ENCODE assay signal across 8 cellular contexts in the genomic region with DNA sequence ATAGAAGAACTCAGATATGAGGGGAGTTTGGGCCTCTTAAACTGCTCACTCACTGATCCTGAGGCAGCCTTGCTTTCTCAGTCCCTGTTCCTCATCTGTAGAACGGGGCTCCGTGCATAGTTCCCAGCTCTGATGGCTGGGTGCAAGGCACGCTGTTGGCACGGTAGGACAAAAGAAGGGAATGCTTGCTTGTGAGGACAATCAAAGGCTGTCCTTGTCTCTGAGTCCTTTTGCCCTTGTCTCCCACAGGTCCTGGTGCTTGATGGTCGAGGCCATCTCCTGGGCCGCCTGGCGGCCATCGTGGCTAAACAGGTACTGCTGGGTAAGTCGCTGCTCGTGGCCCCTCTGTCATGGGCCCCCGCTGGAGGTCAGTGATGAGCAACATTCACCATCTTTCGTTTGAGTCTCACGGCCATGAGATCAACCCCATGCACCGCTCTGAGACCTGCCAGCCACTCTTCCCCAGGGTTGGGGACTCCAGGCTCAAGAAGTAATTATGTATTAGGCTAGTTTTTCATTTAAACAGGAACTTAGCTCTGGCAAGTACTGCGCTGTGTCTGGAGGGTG. TPM values are rescaled to one million over a fixed set of nuclear protein-coding genes. Genes with fewer than 3 reads are reported as not detected.
DNase-seq lines count a peak whose midpoint lies in the region; ATAC-seq and TF ChIP-seq lines count a peak whose summit lies in the region.

No MANE protein-coding gene starts in this region.

- H3K4me3 ChIP-seq in GM08714 (ENCODE audit: low read length) = peak overlapping the region; percentile 96
- peak overlapping the region; percentile 99 for H3K4me3 ChIP-seq in NB4 (ENCODE audit: low read depth, low read length)
- peak overlapping the region; percentile 88 for H3K4me3 ChIP-seq in colonic mucosa
- no peak overlapping the region for H3K4me3 ChIP-seq in neutrophil (ENCODE audit: low read depth in 1 of 2, low read length in 1 of 2)

- intact Hi-C loops in colonic mucosa (cut with DNase I) = no loop called here

- TF ChIP-seq CTCF in NB4 (IDR thresholded peaks at IDR 0.05; ENCODE audit: low read depth, low read length) (no peak), colonic mucosa (IDR thresholded peaks at IDR 0.05) (no peak), neutrophil (IDR thresholded peaks at IDR 0.05) (no peak)

- no peak for ATAC-seq in HG02973 (IDR thresholded peaks at IDR 0.05; ENCODE audit: unreplicated experiment)
- ATAC-seq in GM18867 (IDR thresholded peaks at IDR 0.05; ENCODE audit: unreplicated experiment) = no peak

- H3K36me3 ChIP-seq in colonic mucosa (peaks cover 26% of the 10 kb centered on the region), neutrophil (peaks cover 37% of the 10 kb centered on the region)

- H3K9me3 ChIP-seq in colonic mucosa (no peaks in the 10 kb centered on the region), neutrophil (no peaks in the 10 kb centered on the region)

- H3K4me1 ChIP-seq in colonic mucosa (peaks cover 6% of the 10 kb centered on the region), neutrophil (ENCODE audit: control insufficient read depth in 1 of 2, insufficient read depth in 1 of 2, low read depth in 1 of 2, low read length in 1 of 2) (peaks cover 21 to 24% of the 10 kb centered on the region in 2 experiments)

- DNase-seq in NB4 (ENCODE audit: low read depth) (no peak), colonic mucosa (no peak), cerebellar nuclear complex (lab: John Stamatoyannopoulos, UW) (no peak)
- no peak for DNase-seq in NK-92 treated with Interleukin-12 subunit alpha and Interleukin-12 subunit beta, amount 100 ng/mL, for 24 hours (lab: John Stamatoyannopoulos, UW)

- no peaks in the 10 kb centered on the region for H3K27me3 ChIP-seq in colonic mucosa
- H3K27me3 ChIP-seq in neutrophil = no peaks in the 10 kb centered on the region

- H3K9ac ChIP-seq in colonic mucosa (ENCODE audit: low read depth in 2 of 2, low read length in 2 of 2) = peak overlapping the region; percentile 41 to 98

- no peak for TF ChIP-seq POLR2A in NB4 (IDR thresholded peaks at IDR 0.05; ENCODE audit: extremely low read depth, insufficient read length)

- peak overlapping the region; percentile 87 for H3K27ac ChIP-seq in colonic mucosa
- H3K27ac ChIP-seq in neutrophil = peak overlapping the region; percentile 83

RNA-seq across cellular contexts. Expression of gene RPL13A, which starts 2.3 kb away (rescaled TPM):
- 1,000 to 10,000 TPM; 2,431 to 2,528 TPM for total RNA-seq in colonic mucosa

RNA-seq across cellular contexts. Expression of gene RPS11, which starts 6.5 kb away (rescaled TPM):
- total RNA-seq in colonic mucosa = 1,000 to 10,000 TPM; 1,734 to 1,870 TPM

RNA-seq across cellular contexts. Expression of gene FLT3LG, which starts 15.7 kb away (rescaled TPM):
- total RNA-seq in colonic mucosa = 1 to 10 TPM; 2.9 to 4.9 TPM

RNA-seq across cellular contexts. Expression of gene FCGRT, which starts 22.8 kb away (rescaled TPM):
- 100 to 1,000 TPM; 285 to 621 TPM for total RNA-seq in colonic mucosa

RNA-seq across cellular contexts. Expression of gene ALDH16A1, which starts 36.7 kb away (rescaled TPM):
- total RNA-seq in colonic mucosa = 10 to 100 TPM; 22.6 to 57.9 TPM

Comparison
In these comparisons a context has a peak if more than half of its experiments do, and no peak if none do; other contexts are left out.
1. H3K4me3 ChIP-seq: peak in GM08714 (single experiment), NB4 (single experiment) and colonic mucosa (single experiment); none in neutrophil (0 of 2).